1 cellular context compared by ENCODE assay signal in the genomic region with DNA sequence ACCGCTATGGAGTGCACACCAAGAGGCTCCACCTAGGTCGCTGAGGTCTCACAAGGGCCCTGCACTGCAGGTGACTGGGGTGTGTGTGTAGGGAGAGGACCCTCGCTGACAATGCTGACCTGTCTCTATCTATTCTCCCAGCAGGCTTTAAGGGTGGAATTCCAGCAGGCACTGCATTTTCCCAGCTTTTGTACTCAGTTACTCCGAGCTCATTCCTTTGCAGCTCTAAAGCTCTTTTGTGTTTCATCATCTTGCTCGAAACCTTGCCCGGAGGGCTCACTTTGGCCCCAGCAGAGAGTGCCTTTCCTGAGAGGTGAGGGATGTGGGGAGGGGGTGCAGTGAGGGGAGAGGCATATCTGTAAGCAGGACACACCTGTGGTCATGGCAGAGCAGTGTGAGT.
TF ChIP-seq lines count a peak whose summit lies in the region.

No MANE protein-coding gene starts in this region.

TF ChIP-seq in K562, 482 proteins besides CTCF, POLR2A, EP300 and RAD21 (continued from another document):
- TF ChIP-seq, protein P1, sequence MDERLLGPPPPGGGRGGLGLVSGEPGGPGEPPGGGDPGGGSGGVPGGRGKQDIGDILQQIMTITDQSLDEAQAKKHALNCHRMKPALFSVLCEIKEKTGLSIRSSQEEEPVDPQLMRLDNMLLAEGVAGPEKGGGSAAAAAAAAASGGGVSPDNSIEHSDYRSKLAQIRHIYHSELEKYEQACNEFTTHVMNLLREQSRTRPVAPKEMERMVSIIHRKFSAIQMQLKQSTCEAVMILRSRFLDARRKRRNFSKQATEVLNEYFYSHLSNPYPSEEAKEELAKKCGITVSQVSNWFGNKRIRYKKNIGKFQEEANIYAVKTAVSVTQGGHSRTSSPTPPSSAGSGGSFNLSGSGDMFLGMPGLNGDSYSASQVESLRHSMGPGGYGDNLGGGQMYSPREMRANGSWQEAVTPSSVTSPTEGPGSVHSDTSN (CRISPR knock-in tag; IDR thresholded peaks at IDR 0.05; ENCODE audit: low read depth), result no peak
- TF ChIP-seq, protein P1 (tag; conservative IDR thresholded peaks at IDR 0.05; ENCODE audit: low read depth), result no peak
- TF ChIP-seq SAFB (IDR thresholded peaks at IDR 0.05; ENCODE audit: borderline replicate concordance, low read depth, low read length), result no peak
- TF ChIP-seq PHB2 (IDR thresholded peaks at IDR 0.05; ENCODE audit: low read depth), result no peak
- TF ChIP-seq HES1 (IDR thresholded peaks at IDR 0.05; ENCODE audit: low read depth), result no peak
- no peak for TF ChIP-seq RBM14 (IDR thresholded peaks at IDR 0.05; ENCODE audit: borderline replicate concordance, insufficient read depth, low read depth, low read length)
- TF ChIP-seq MIER1 (IDR thresholded peaks at IDR 0.05; ENCODE audit: low read depth), result no peak
- no peak for TF ChIP-seq EGR1 (conservative IDR thresholded peaks at IDR 0.05)
- no peak for TF ChIP-seq KLF1 (tag; IDR thresholded peaks at IDR 0.05)
- no peak for TF ChIP-seq PHB (CRISPR knock-in tag; IDR thresholded peaks at IDR 0.05)
- TF ChIP-seq ZC3H4 (CRISPR knock-in tag; IDR thresholded peaks at IDR 0.05; ENCODE audit: borderline replicate concordance), result no peak
- no peak for TF ChIP-seq RCOR1 (IDR thresholded peaks at IDR 0.05; ENCODE audit: borderline replicate concordance in 1 of 2, low read depth in 2 of 2, low read length in 2 of 2)
- TF ChIP-seq RNF2 (IDR thresholded peaks at IDR 0.05), result no peak
- TF ChIP-seq, protein P2, sequence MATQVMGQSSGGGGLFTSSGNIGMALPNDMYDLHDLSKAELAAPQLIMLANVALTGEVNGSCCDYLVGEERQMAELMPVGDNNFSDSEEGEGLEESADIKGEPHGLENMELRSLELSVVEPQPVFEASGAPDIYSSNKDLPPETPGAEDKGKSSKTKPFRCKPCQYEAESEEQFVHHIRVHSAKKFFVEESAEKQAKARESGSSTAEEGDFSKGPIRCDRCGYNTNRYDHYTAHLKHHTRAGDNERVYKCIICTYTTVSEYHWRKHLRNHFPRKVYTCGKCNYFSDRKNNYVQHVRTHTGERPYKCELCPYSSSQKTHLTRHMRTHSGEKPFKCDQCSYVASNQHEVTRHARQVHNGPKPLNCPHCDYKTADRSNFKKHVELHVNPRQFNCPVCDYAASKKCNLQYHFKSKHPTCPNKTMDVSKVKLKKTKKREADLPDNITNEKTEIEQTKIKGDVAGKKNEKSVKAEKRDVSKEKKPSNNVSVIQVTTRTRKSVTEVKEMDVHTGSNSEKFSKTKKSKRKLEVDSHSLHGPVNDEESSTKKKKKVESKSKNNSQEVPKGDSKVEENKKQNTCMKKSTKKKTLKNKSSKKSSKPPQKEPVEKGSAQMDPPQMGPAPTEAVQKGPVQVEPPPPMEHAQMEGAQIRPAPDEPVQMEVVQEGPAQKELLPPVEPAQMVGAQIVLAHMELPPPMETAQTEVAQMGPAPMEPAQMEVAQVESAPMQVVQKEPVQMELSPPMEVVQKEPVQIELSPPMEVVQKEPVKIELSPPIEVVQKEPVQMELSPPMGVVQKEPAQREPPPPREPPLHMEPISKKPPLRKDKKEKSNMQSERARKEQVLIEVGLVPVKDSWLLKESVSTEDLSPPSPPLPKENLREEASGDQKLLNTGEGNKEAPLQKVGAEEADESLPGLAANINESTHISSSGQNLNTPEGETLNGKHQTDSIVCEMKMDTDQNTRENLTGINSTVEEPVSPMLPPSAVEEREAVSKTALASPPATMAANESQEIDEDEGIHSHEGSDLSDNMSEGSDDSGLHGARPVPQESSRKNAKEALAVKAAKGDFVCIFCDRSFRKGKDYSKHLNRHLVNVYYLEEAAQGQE (CRISPR knock-in tag; IDR thresholded peaks at IDR 0.05; ENCODE audit: low read depth), result no peak
